Comparison of ENCODE assay signal across 8 cellular contexts in genomic region chr3:187746479-187747335, GRCh38. TPM values are rescaled to one million over a fixed set of nuclear protein-coding genes. Genes with fewer than 3 reads are reported as not detected.
DNase-seq lines count a peak whose midpoint lies in the region; ATAC-seq, FAIRE-seq and TF ChIP-seq lines count a peak whose summit lies in the region.

No MANE protein-coding gene starts in this region.

- POLR2A ChIA-PET in AG04450 (lab: Yijun Ruan, JAX) (interaction anchor here (0.6 to 1.8 kb wide), 8 partner anchors 169 to 1002 kb away, joined by 3 to 14 read pairs (median 5); partner anchors contain the start of gene LPP), K562 (lab: Yijun Ruan, JAX) (interaction anchor here (0.6 kb wide), 1 partner anchor 1888 kb away, joined by 3 read pairs; no protein-coding TSS in a partner anchor)

- intact Hi-C loops in K562 (cut with micrococcal nuclease) = loop anchor here (5.0 to 10.0 kb wide), 5 partner anchors 168 to 998 kb away; no protein-coding TSS in a partner anchor
- intact Hi-C loops in stomach (cut with DNase I; ENCODE audit: low total_unique reads) = no loop called here

- peak; percentile 40 for ATAC-seq in K562
- ATAC-seq in GM19035 (IDR thresholded peaks at IDR 0.05; ENCODE audit: unreplicated experiment) = no peak
- ATAC-seq in HG02763 (IDR thresholded peaks at IDR 0.05; ENCODE audit: unreplicated experiment) = no peak
- no peak for ATAC-seq in HG03196 (IDR thresholded peaks at IDR 0.05; ENCODE audit: unreplicated experiment)

- H3K27ac Mint-ChIP-seq in IgD-negative memory B cell = peak overlapping the region in 2 of 3 donors; percentile 96 to 98

- no TSS peak for BruUV-seq in K562 (replicated peaks; lab: Mats Ljungman, UMichigan)

- DNase-seq in AG04450 (ENCODE audit: low read depth, low spot score) = no peak
- peak in 2 of 4 experiments; percentile 47 to 58 for DNase-seq in K562 (ENCODE audit: extremely low read depth in 1 of 4, low spot score in 3 of 4)
- DNase-seq in left kidney (ENCODE audit: low read depth, low spot score) = peak; percentile 53
- no peak for DNase-seq in stomach

- no peak for FAIRE-seq in K562 (lab: Jason Lieb, UNC)

- H3K4me1 ChIP-seq in K562 (replicated peaks in 1 of 2; ENCODE audit: control insufficient read depth in 2 of 2, insufficient read depth in 2 of 2, low read length in 2 of 2) (peaks cover 5 to 13% of the 10 kb centered on the region in 2 experiments), stomach (peaks cover 28 to 71% (median 46%) of the 10 kb centered on the region in 4 donors)

- peak overlapping the region; percentile 69 for H2AFZ ChIP-seq in K562 (ENCODE audit: low read depth, low read length)

- TF ChIP-seq POLR2A in K562 (conservative IDR thresholded peaks at IDR 0.05) (no peak), stomach (IDR thresholded peaks at IDR 0.05) (no peak)

- TF ChIP-seq EP300 in K562 (IDR thresholded peaks at IDR 0.05; ENCODE audit: low read length) (no peak), stomach (IDR thresholded peaks at IDR 0.05) (no peak)

- peaks cover 17% of the 10 kb centered on the region for H3K27me3 Mint-ChIP-seq in IgD-negative memory B cell

- no peak for TF ChIP-seq RAD21 in K562 (CRISPR knock-in tag; conservative IDR thresholded peaks at IDR 0.05 in 1 of 2, IDR thresholded peaks at IDR 0.05 in 1 of 2)

- no peaks in the 10 kb centered on the region for H3K36me3 Mint-ChIP-seq in IgD-negative memory B cell

- H3K9me3 Mint-ChIP-seq in IgD-negative memory B cell = no peaks in the 10 kb centered on the region

- H3K9ac ChIP-seq in K562 (ENCODE audit: insufficient read depth in 1 of 2, low read depth in 2 of 2, low read length in 2 of 2) = peak overlapping the region in 1 of 2 experiments; percentile 98; a peak in 3 of 4 replicates

- peak overlapping the region; percentile 56 for H3K4me2 ChIP-seq in K562 (ENCODE audit: insufficient read depth, low read length)

- peaks cover 51% of the 10 kb centered on the region for H3K79me2 ChIP-seq in K562 (ENCODE audit: control insufficient read depth, insufficient read depth, low read length)

- H3K27ac ChIP-seq in AG04450 (ENCODE audit: low read depth, low read length) (no peak overlapping the region), K562 (ENCODE audit: extremely low read depth, low read depth, low read length) (peak overlapping the region; percentile 95), stomach (peak overlapping the region; percentile 50 to 100 (median 98))

- H3K27me3 ChIP-seq in AG04450 (ENCODE audit: control insufficient read depth, insufficient read depth, low read length) (peaks cover 3% of the 10 kb centered on the region), K562 (ENCODE audit: control insufficient read depth in 2 of 2, insufficient read depth in 2 of 2, low read length in 2 of 2) (no peaks in the 10 kb centered on the region), stomach (no peaks in the 10 kb centered on the region)

- no peaks in the 10 kb centered on the region for H3K9me3 ChIP-seq in AG04450 (ENCODE audit: control insufficient read depth, insufficient read depth, low read length)
- no peaks in the 10 kb centered on the region for H3K9me3 ChIP-seq in K562 (replicated peaks; ENCODE audit: control insufficient read depth, insufficient read depth, low read depth, low read length)
- no peaks in the 10 kb centered on the region for H3K9me3 ChIP-seq in stomach

- CTCF ChIA-PET in AG04450 (lab: Charles Lee) = interaction anchor here (0.6 to 6.5 kb wide), 31 partner anchors 8 to 1209 kb away, joined by 3 to 96 read pairs (median 4); no protein-coding TSS in a partner anchor
- CTCF ChIA-PET in K562 (lab: Yijun Ruan, JAX; ENCODE audit: low intra/inter-chr PET ratio) = no interaction called here

- 2% methylated on average over 10 of the region's 11 CpGs for WGBS in K562 (ENCODE audit: insufficient coverage, low coverage, missing lambda C conversion rate)
- 19 to 37% (median 29%) methylated on average over 11 of the region's 11 CpGs for WGBS in stomach, 5 donors

- TF ChIP-seq CTCF in AG04450 (IDR thresholded peaks at IDR 0.05; ENCODE audit: low read depth, low read length) (no peak), K562 (IDR thresholded peaks at IDR 0.05 in 2 of 3, conservative IDR thresholded peaks at IDR 0.05 in 1 of 3; ENCODE audit: insufficient read depth in 2 of 3, low read depth in 1 of 3, low read length in 3 of 3) (no peak), stomach (IDR thresholded peaks at IDR 0.05) (no peak)

- H3K4me3 ChIP-seq in AG04450 (ENCODE audit: low read depth, low read length) (peak overlapping the region; percentile 54), K562 (peak overlapping the region; percentile 87), stomach (peak overlapping the region; percentile 57 to 83 (median 70))

- H3K36me3 ChIP-seq in K562 (ENCODE audit: control insufficient read depth, insufficient read depth, low read length) (no peaks in the 10 kb centered on the region), stomach (no peaks in the 10 kb centered on the region)

- H4K20me1 ChIP-seq in K562 (replicated peaks; ENCODE audit: control insufficient read depth, insufficient read depth, low read length) = 0 out of 2 replicates have a peak, but pooled peaks cover 3% of the 10 kb centered on the region

- H3K4me3 Mint-ChIP-seq in IgD-negative memory B cell = peak overlapping the region in 2 of 4 donors; percentile 92 to 93

- no peaks in the 10 kb centered on the region for H3K9me1 ChIP-seq in K562 (ENCODE audit: control insufficient read depth, insufficient read depth, low read length)

- in situ Hi-C loops in K562 (cut with MboI) = loop anchor here (25.0 kb wide), 1 partner anchor 1391 kb away; no protein-coding TSS in a partner anchor

- H3K4me1 Mint-ChIP-seq in IgD-negative memory B cell = peaks cover 37 to 62% (median 55%) of the 10 kb centered on the region in 3 donors

TF ChIP-seq in K562, 482 proteins besides CTCF, POLR2A, EP300 and RAD21 (continues in another document):
- TF ChIP-seq TBP (optimal IDR thresholded peaks at IDR 0.05; ENCODE audit: low read depth, low read length) = peak; percentile 0
- peak; percentile 54; the same call in 1 of the 2 replicates for TF ChIP-seq ZNF740 (CRISPR knock-in tag; IDR thresholded peaks at IDR 0.05)
- TF ChIP-seq ZNF740 (tag; IDR thresholded peaks at IDR 0.05) = peak in 1 of 2 experiments; percentile 88; a peak in 2 of 4 replicates
- no peak for TF ChIP-seq ZNF165 (CRISPR knock-in tag; IDR thresholded peaks at IDR 0.05; ENCODE audit: borderline replicate concordance)

RNA-seq across cellular contexts. Expression of gene BCL6, which starts 1.4 kb away (rescaled TPM):
- polyA plus RNA-seq in AG04450 (2011; rRNA removed) (12.8 and 19.2 TPM in 2 replicates), IgD-negative memory B cell (3.1 TPM), K562 (2011; rRNA removed) (3.4 and 8.7 TPM in 2 replicates), K562 (2014; fragmentation: Illumina TruSeq; extraction: Trizol) (2.6 and 2.8 TPM in 2 replicates), K562 (2014; fragmentation: Nextera tagmentation; extraction: Ambion mirVana) (under 1 TPM; 0.08 to 0.23 TPM), K562 (2014; rRNA removed) (2.5 and 2.8 TPM in 2 replicates), stomach (10 to 100 TPM; 11.1 to 36.1 (median 23.4) TPM)
- polyA minus RNA-seq in AG04450 (2011; rRNA and poly(A)+ RNA removed) = 38.5 and 41.9 TPM in 2 replicates
- total RNA-seq in K562 (2011; cell fraction: chromatin; rRNA removed; ENCODE audit: low replicate concordance) = 13.3 and 20.6 TPM in 2 replicates
- total RNA-seq in K562 (2011; cell fraction: nucleolus; rRNA removed) = 9.1 and 10.0 TPM in 2 replicates
- 14.6 and 28.6 TPM in 2 replicates for total RNA-seq in K562 (2011; cell fraction: nucleoplasm; rRNA removed)
- total RNA-seq in K562 (2014; rRNA removed) (0.64 and 1.3 TPM in 2 replicates), K562 (2014; rRNA removed; fragmentation: Illumina TruSeq; extraction: Trizol) (1.4 and 1.6 TPM in 2 replicates), K562 (2015; rRNA removed; fragmentation: Illumina TruSeq; extraction: Trizol) (0.94 and 0.98 TPM in 2 replicates), K562 (2021) (2.4 and 3.5 TPM in 2 replicates), stomach (100 to 1,000 TPM in 1 of 5 donors, 10 to 100 TPM in 4; 11.6 to 112 (median 39.7) TPM)
- 0.98 and 3.2 TPM in 2 replicates for polyA plus RNA-seq in K562 (2011; cell fraction: cytosol; rRNA removed)
- polyA plus RNA-seq in K562 (2011; cell fraction: nucleus; rRNA removed) = 21.7 and 44.7 TPM in 2 replicates
- 5.8 and 17.3 TPM in 2 replicates for polyA plus RNA-seq in K562 (2012)
- polyA minus RNA-seq in K562 (2011; rRNA and poly(A)+ RNA removed) = 3.9 and 5.7 TPM in 2 replicates
- 0.48 and 0.91 TPM in 2 replicates for polyA minus RNA-seq in K562 (2011; cell fraction: cytosol; rRNA and poly(A)+ RNA removed)
- polyA minus RNA-seq in K562 (2011; cell fraction: nucleus; rRNA and poly(A)+ RNA removed) = 3.8 and 5.6 TPM in 2 replicates

RNA-seq across cellular contexts. Expression of gene RTP2, which starts 44.4 kb away (rescaled TPM):
- not detected in 2 replicates for polyA plus RNA-seq in AG04450 (2011; rRNA removed)
- not detected in 2 replicates for polyA minus RNA-seq in AG04450 (2011; rRNA and poly(A)+ RNA removed)
- not detected for polyA plus RNA-seq in IgD-negative memory B cell
- not detected in 2 replicates for total RNA-seq in K562 (2011; cell fraction: chromatin; rRNA removed; ENCODE audit: low replicate concordance)
- not detected in 2 replicates for total RNA-seq in K562 (2011; cell fraction: nucleolus; rRNA removed)
- not detected in 2 replicates for total RNA-seq in K562 (2011; cell fraction: nucleoplasm; rRNA removed)
- total RNA-seq in K562 (2014; rRNA removed) = not detected in 2 replicates
- not detected in 2 replicates for total RNA-seq in K562 (2014; rRNA removed; fragmentation: Illumina TruSeq; extraction: Trizol)
- not detected in 2 replicates for total RNA-seq in K562 (2015; rRNA removed; fragmentation: Illumina TruSeq; extraction: Trizol)
- total RNA-seq in K562 (2021) = not detected in 2 replicates
- not detected in 2 replicates for polyA plus RNA-seq in K562 (2011; rRNA removed)
- not detected in 2 replicates for polyA plus RNA-seq in K562 (2011; cell fraction: cytosol; rRNA removed)
- polyA plus RNA-seq in K562 (2011; cell fraction: nucleus; rRNA removed) = not detected in 2 replicates
- not detected in 2 replicates for polyA plus RNA-seq in K562 (2012)
- not detected in 2 replicates for polyA plus RNA-seq in K562 (2014; fragmentation: Illumina TruSeq; extraction: Trizol)
- polyA plus RNA-seq in K562 (2014; fragmentation: Nextera tagmentation; extraction: Ambion mirVana) = not detected
- polyA plus RNA-seq in K562 (2014; rRNA removed) = not detected in 2 replicates
- not detected in 2 replicates for polyA minus RNA-seq in K562 (2011; rRNA and poly(A)+ RNA removed)
- polyA minus RNA-seq in K562 (2011; cell fraction: cytosol; rRNA and poly(A)+ RNA removed) = not detected in 2 replicates
- polyA minus RNA-seq in K562 (2011; cell fraction: nucleus; rRNA and poly(A)+ RNA removed) = not detected in 2 replicates
- not detected for total RNA-seq in stomach
- not detected for polyA plus RNA-seq in stomach
